ENCODE assay signal across 11 cellular contexts in the genomic region with DNA sequence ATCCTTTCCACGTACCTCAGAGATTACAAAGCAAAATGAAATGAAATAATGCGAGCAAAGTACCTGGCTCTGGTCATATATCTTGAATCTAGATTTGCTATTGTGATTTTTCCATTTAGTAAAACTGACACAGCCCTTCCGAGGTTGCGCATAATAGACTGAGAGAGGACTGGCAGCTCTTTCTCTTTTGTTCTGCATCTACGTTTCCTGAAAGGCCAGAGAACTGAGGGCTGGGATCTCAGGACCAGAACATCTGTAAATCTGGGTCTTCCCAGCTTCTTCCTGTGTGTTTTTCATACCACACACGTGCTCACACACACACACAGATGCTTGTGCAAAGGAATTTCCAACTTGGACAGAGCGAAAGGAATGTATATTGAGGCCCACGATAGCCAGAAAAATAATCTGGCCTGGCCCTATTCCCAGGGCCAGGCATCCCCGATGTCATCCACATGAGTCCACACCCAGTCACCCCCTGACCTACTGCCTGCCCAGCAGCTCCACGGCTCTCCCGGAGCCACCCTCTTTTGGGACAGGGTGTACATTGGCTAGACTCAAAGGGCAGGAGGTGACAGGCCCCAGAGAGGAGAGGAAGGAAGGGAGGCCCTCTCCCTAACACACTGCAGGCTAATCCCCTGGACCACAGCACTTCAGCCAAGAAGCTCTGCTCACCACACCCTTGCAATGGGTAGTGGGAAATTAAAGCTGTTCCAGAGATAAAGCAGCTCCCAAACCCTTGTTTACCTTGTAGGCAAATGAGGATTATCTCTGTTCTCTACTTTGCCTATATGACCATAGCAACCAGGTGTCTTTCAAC. TPM values are rescaled to one million over a fixed set of nuclear protein-coding genes. Genes with fewer than 3 reads are reported as not detected.
DNase-seq lines count a peak whose midpoint lies in the region; TF ChIP-seq lines count a peak whose summit lies in the region.
"Had no signal": no experiment of that assay in that cellular context is flagged by ENCODE, and none has a peak within 500 bp of the region (broad histone marks: within the 10 kb centered on the region; RNA-seq: fewer than 3 reads in every experiment).

No MANE protein-coding gene starts in this region.

- H3K36me3 ChIP-seq in OCI-LY7 (ENCODE audit: insufficient read depth, low read length) = peaks cover 15% of the 10 kb centered on the region
- H3K36me3 ChIP-seq in ascending aorta = no peaks in the 10 kb centered on the region

- H3K79me2 ChIP-seq in OCI-LY7 (ENCODE audit: insufficient read depth, low read depth, low read length) = no peaks in the 10 kb centered on the region

- CTCF ChIA-PET in AG04450 (lab: Charles Lee) = no interaction called here
- CTCF ChIA-PET in OCI-LY7 (lab: Charles Lee; ENCODE audit: unreplicated experiment) = no interaction called here

- no peaks in the 10 kb centered on the region for H3K27me3 ChIP-seq in AG04450 (ENCODE audit: control insufficient read depth, insufficient read depth, low read length)
- H3K27me3 ChIP-seq in ascending aorta = no peaks in the 10 kb centered on the region

- H4K20me1 ChIP-seq in OCI-LY7 (ENCODE audit: insufficient read depth, low read length) = no peaks in the 10 kb centered on the region

- TF ChIP-seq CTCF in AG04450 (IDR thresholded peaks at IDR 0.05; ENCODE audit: low read depth, low read length) (no peak), OCI-LY7 (conservative IDR thresholded peaks at IDR 0.05; ENCODE audit: low read length) (no peak), ascending aorta (IDR thresholded peaks at IDR 0.05) (no peak)

- peak overlapping the region; percentile 52 for H3K27ac ChIP-seq in AG04450 (ENCODE audit: low read depth, low read length)
- no peak overlapping the region for H3K27ac ChIP-seq in OCI-LY7 (ENCODE audit: low read depth, low read length, poor library complexity, severe bottlenecking)
- no peak overlapping the region for H3K27ac ChIP-seq in ascending aorta

- H2AFZ ChIP-seq in OCI-LY7 (ENCODE audit: low read length) = no peak overlapping the region

- H3K4me2 ChIP-seq in OCI-LY7 (ENCODE audit: low read length) = peak overlapping the region; percentile 7; the same call in 1 of the 2 replicates

- H3K4me3 ChIP-seq in AG04450 (ENCODE audit: low read depth, low read length) = no peak overlapping the region
- no peak overlapping the region for H3K4me3 ChIP-seq in OCI-LY7 (ENCODE audit: low read depth, low read length, poor library complexity, severe bottlenecking)
- H3K4me3 ChIP-seq in ascending aorta = no peak overlapping the region

- peak; percentile 10 for DNase-seq in AG04450 (ENCODE audit: low read depth, low spot score)
- peak; percentile 8 for DNase-seq in OCI-LY7 (ENCODE audit: low spot score)
- DNase-seq in fibroblast of peridontal ligament (ENCODE audit: extremely low read depth) = peak; percentile 45
- DNase-seq in myocyte (ENCODE audit: low read depth) = peak; percentile 10
- DNase-seq in activated gamma-delta T cell treated with Interleukin-2 at 50 U/mL for 16 hours = no peak
- DNase-seq in ascending aorta (ENCODE audit: low spot score in 2 of 2) = no peak
- DNase-seq in D341Med (ENCODE audit: low spot score) = no peak
- no peak for DNase-seq in stimulated activated CD4-positive, alpha-beta T cell treated with anti-CD3 and anti-CD28 coated beads, Interleukin-4, amount 100 ng/mL, for 4 hours
- DNase-seq: hippocampal formation, Kasumi-1, NCI-H2227 treated with DMSO at 0.1 percent for 48 hours had no signal

- intact Hi-C loops in OCI-LY7 (cut with micrococcal nuclease; ENCODE audit: unreplicated experiment) (no loop called here), ascending aorta (cut with DNase I) (no loop called here)

- no peaks in the 10 kb centered on the region for H3K9me2 ChIP-seq in OCI-LY7 (ENCODE audit: insufficient read depth, low read length)

- H3K4me1 ChIP-seq in OCI-LY7 (ENCODE audit: insufficient read depth, low read length, poor library complexity, severe bottlenecking) (peaks cover 8% of the 10 kb centered on the region), ascending aorta (no peaks in the 10 kb centered on the region)

- POLR2A ChIA-PET in AG04450 (lab: Yijun Ruan, JAX) = no interaction called here
- POLR2A ChIA-PET in OCI-LY7 (lab: Charles Lee) = no interaction called here

- H3K9me3 ChIP-seq in AG04450 (ENCODE audit: control insufficient read depth, insufficient read depth, low read length) (no peaks in the 10 kb centered on the region), OCI-LY7 (ENCODE audit: low read length) (no peaks in the 10 kb centered on the region), ascending aorta (no peaks in the 10 kb centered on the region)

- no TSS peak for BruUV-seq in OCI-LY7 (replicated peaks; lab: Mats Ljungman, UMichigan)

RNA-seq across cellular contexts. Expression of a gene that starts 41.8 kb away (rescaled TPM):
- 35.5 and 47.4 TPM in 2 replicates for polyA plus RNA-seq in AG04450 (2011; rRNA removed)
- 33.5 and 34.7 TPM in 2 replicates for polyA minus RNA-seq in AG04450 (2011; rRNA and poly(A)+ RNA removed)
- total RNA-seq in OCI-LY7 (2014; rRNA removed; shearing (Covaris generic)) = 49.4 and 65.5 TPM in 2 replicates
- 61.5 and 64.9 TPM in 2 replicates for total RNA-seq in OCI-LY7 (2022)
- total RNA-seq in myocyte = 51.8 and 54.4 TPM in 2 replicates
- 16.4 TPM for polyA plus RNA-seq in myocyte (2012)
- 22.0 TPM for total RNA-seq in ascending aorta

Comparison
In these comparisons a context has a peak if more than half of its experiments do, and no peak if none do; other contexts are left out.
1. DNase-seq: peak in AG04450 (single experiment), OCI-LY7 (single experiment), fibroblast of peridontal ligament (single experiment) and myocyte (single experiment); none in activated gamma-delta T cell treated with Interleukin-2 at 50 U/mL for 16 hours (single experiment), ascending aorta (0 of 2), D341Med (single experiment) and stimulated activated CD4-positive, alpha-beta T cell treated with anti-CD3 and anti-CD28 coated beads, Interleukin-4, amount 100 ng/mL, for 4 hours (0 of 2).